ENCODE assay signal across 8 cellular contexts in genomic region chr19:41144403-41144802, GRCh38. TPM values are rescaled to one million over a fixed set of nuclear protein-coding genes. Genes with fewer than 3 reads are reported as not detected.
DNase-seq lines count a peak whose midpoint lies in the region; ATAC-seq and TF ChIP-seq lines count a peak whose summit lies in the region.

No MANE protein-coding gene starts in this region.

- H3K9ac ChIP-seq in neuronal stem cell (ENCODE audit: low read depth, low read length, poor library complexity): no peak overlapping the region

- no peaks in the 10 kb centered on the region for H3K36me3 ChIP-seq in neuronal stem cell (replicated peaks in 1 of 2; ENCODE audit: control insufficient read depth in 2 of 2, insufficient read depth in 2 of 2, low read length in 2 of 2)

- no peaks in the 10 kb centered on the region for H3K9me3 Mint-ChIP-seq in activated T-cell treated with anti-CD3 and anti-CD28 coated beads, Interleukin-2, amount 50 U/mL, for 4 hours

- no peak overlapping the region for H3K4me2 ChIP-seq in neuronal stem cell (ENCODE audit: insufficient read depth, low read length, poor library complexity, severe bottlenecking)

- H3K4me3 ChIP-seq in fibroblast of pulmonary artery (replicated peaks; ENCODE audit: low read depth, low read length): no peak overlapping the region
- no peak overlapping the region for H3K4me3 ChIP-seq in neuronal stem cell (ENCODE audit: low read length in 2 of 2)

- H2AFZ ChIP-seq in neuronal stem cell (ENCODE audit: low read length): no peak overlapping the region

- no peaks in the 10 kb centered on the region for H3K79me1 ChIP-seq in neuronal stem cell (ENCODE audit: low read depth, low read length)

- H3K18ac ChIP-seq in neuronal stem cell (ENCODE audit: low read length): no peak overlapping the region

- no CpG with 5 or more reads among the region's 7 CpGs for whole genome bisulfite sequencing in neuronal stem cell (ENCODE audit: extremely low coverage in 2 of 2, insufficient read length in 2 of 2, insufficient replicate concordance in 1 of 2), 2 donors

- DNase-seq in COLO668 (lab: John Stamatoyannopoulos, UW; ENCODE audit: unreplicated experiment) (peak; percentile 64), HuH-7 (ENCODE audit: low spot score) (peak; percentile 75), RKO (ENCODE audit: low spot score) (peak; percentile 80), fibroblast of pulmonary artery (ENCODE audit: low read depth) (peak; percentile 91), neuronal stem cell (ENCODE audit: low spot score) (peak; percentile 54), substantia nigra (lab: John Stamatoyannopoulos, UW) (peak in 33 of 49 donors; percentile 7 to 74 (median 50))
- DNase-seq in activated T-cell treated with anti-CD3 and anti-CD28 coated beads, Interleukin-2, amount 50 U/mL, for 4 hours: peak; percentile 87

- H3K36me3 Mint-ChIP-seq in activated T-cell treated with anti-CD3 and anti-CD28 coated beads, Interleukin-2, amount 50 U/mL, for 4 hours (ENCODE audit: insufficient read depth): no peaks in the 10 kb centered on the region

- no peaks in the 10 kb centered on the region for H3K27me3 ChIP-seq in neuronal stem cell (ENCODE audit: control insufficient read depth in 3 of 3, insufficient read depth in 3 of 3, low read depth in 1 of 3, low read length in 3 of 3)

- H2BK15ac ChIP-seq in neuronal stem cell (ENCODE audit: low read length): no peak overlapping the region

- H3K14ac ChIP-seq in neuronal stem cell (ENCODE audit: low read length): no peak overlapping the region

- H3K23ac ChIP-seq in neuronal stem cell (ENCODE audit: low read depth, low read length, poor library complexity): no peak overlapping the region

- H2AK5ac ChIP-seq in neuronal stem cell (ENCODE audit: low read depth, low read length): no peak overlapping the region

- no peak overlapping the region for H2BK12ac ChIP-seq in neuronal stem cell (ENCODE audit: low read length)

- H3K4me1 Mint-ChIP-seq in activated T-cell treated with anti-CD3 and anti-CD28 coated beads, Interleukin-2, amount 50 U/mL, for 4 hours (ENCODE audit: low read depth): peaks cover 2% of the 10 kb centered on the region

- H3K4me1 ChIP-seq in neuronal stem cell (ENCODE audit: control insufficient read depth in 2 of 2, insufficient read depth in 1 of 2, low read depth in 1 of 2, low read length in 2 of 2): no peaks in the 10 kb centered on the region

- TF ChIP-seq CTCF in fibroblast of pulmonary artery (IDR thresholded peaks at IDR 0.05; ENCODE audit: low read length, missing control alignments): peak; percentile 90

- no peak overlapping the region for H3K4ac ChIP-seq in neuronal stem cell (ENCODE audit: low read length)

- ATAC-seq in activated T-cell treated with anti-CD3 and anti-CD28 coated beads, Interleukin-2, amount 50 U/mL, for 4 hours: peak; percentile 86 to 94
- ATAC-seq in GM21717 (IDR thresholded peaks at IDR 0.05; ENCODE audit: unreplicated experiment): no peak

- no peak overlapping the region for H4K8ac ChIP-seq in neuronal stem cell (ENCODE audit: low read depth, low read length)

- no peak overlapping the region for H2BK120ac ChIP-seq in neuronal stem cell (ENCODE audit: low read depth, low read length)

- no peak overlapping the region for H4K91ac ChIP-seq in neuronal stem cell (ENCODE audit: low read depth, low read length, poor library complexity)

- peaks cover 18% of the 10 kb centered on the region for H3K27me3 Mint-ChIP-seq in activated T-cell treated with anti-CD3 and anti-CD28 coated beads, Interleukin-2, amount 50 U/mL, for 4 hours (ENCODE audit: low read depth)

- no peak overlapping the region for H3K4me3 Mint-ChIP-seq in activated T-cell treated with anti-CD3 and anti-CD28 coated beads, Interleukin-2, amount 50 U/mL, for 4 hours

- H2BK5ac ChIP-seq in neuronal stem cell (ENCODE audit: low read length): no peak overlapping the region

- H3K27ac ChIP-seq in neuronal stem cell (replicated peaks; ENCODE audit: low read length): no peak overlapping the region
- no peak overlapping the region for H3K27ac ChIP-seq in substantia nigra (ENCODE audit: low read depth, low read length, poor library complexity, severe bottlenecking)

- H3K9me3 ChIP-seq in neuronal stem cell (replicated peaks in 1 of 2; ENCODE audit: control insufficient read depth in 2 of 2, insufficient read depth in 1 of 2, low read depth in 1 of 2, low read length in 2 of 2): no peaks in the 10 kb centered on the region

RNA-seq across cellular contexts. Expression of gene CYP2F1, which starts 30.2 kb away (rescaled TPM):
- total RNA-seq in activated T-cell treated with anti-CD3 and anti-CD28 coated beads, Interleukin-2, amount 50 U/mL, for 4 hours: not detected
- polyA plus RNA-seq in neuronal stem cell (2013, experiment 1 of 2): not detected
- 0.03 TPM for polyA plus RNA-seq in neuronal stem cell (2013, experiment 2 of 2)

RNA-seq across cellular contexts. Expression of gene CYP2S1, which starts 48.6 kb away (rescaled TPM):
- under 1 TPM; 0.24 to 0.30 (median 0.27) TPM for total RNA-seq in activated T-cell treated with anti-CD3 and anti-CD28 coated beads, Interleukin-2, amount 50 U/mL, for 4 hours
- 8.6 TPM for polyA plus RNA-seq in neuronal stem cell (2013, experiment 1 of 2)
- 8.4 TPM for polyA plus RNA-seq in neuronal stem cell (2013, experiment 2 of 2)

RNA-seq across cellular contexts. Expression of gene CYP2A13, which starts 56.2 kb away (rescaled TPM):
- total RNA-seq in activated T-cell treated with anti-CD3 and anti-CD28 coated beads, Interleukin-2, amount 50 U/mL, for 4 hours: not detected
- 0.03 TPM for polyA plus RNA-seq in neuronal stem cell (2013, experiment 1 of 2)
- polyA plus RNA-seq in neuronal stem cell (2013, experiment 2 of 2): 0.03 TPM
